In genomic region chr13:62633448-62633847, GRCh38 we compare ENCODE assay signal across 3 cellular contexts.
TF ChIP-seq lines count a peak whose summit lies in the region.

No MANE protein-coding gene starts in this region.

TF ChIP-seq in HepG2, 621 proteins besides CTCF, POLR2A, EP300 and RAD21:
- TF ChIP-seq ZHX1 (CRISPR knock-in tag; IDR thresholded peaks at IDR 0.05; ENCODE audit: low read depth) = no peak
- no peak for TF ChIP-seq RXRA (CRISPR knock-in tag; IDR thresholded peaks at IDR 0.05)
- no peak for TF ChIP-seq KMT2B (CRISPR knock-in tag; IDR thresholded peaks at IDR 0.05)
- TF ChIP-seq HOXD1 (CRISPR knock-in tag; IDR thresholded peaks at IDR 0.05) = no peak
- peak; percentile 55; the same call in 1 of the 2 replicates for TF ChIP-seq MAFF (IDR thresholded peaks at IDR 0.05; ENCODE audit: low read depth, low read length)
- no peak for TF ChIP-seq ZNF234 (CRISPR knock-in tag; conservative IDR thresholded peaks at IDR 0.05)
- TF ChIP-seq NBN (conservative IDR thresholded peaks at IDR 0.05) = no peak
- peak; percentile 31 to 60; a peak in 2 of 4 replicates for TF ChIP-seq MAFK (conservative IDR thresholded peaks at IDR 0.05 in 1 of 2, IDR thresholded peaks at IDR 0.05 in 1 of 2; ENCODE audit: low read length in 2 of 2)

TF ChIP-seq in HCT116, 20 proteins besides CTCF, POLR2A, EP300 and RAD21:
- TF ChIP-seq CEBPB (IDR thresholded peaks at IDR 0.05; ENCODE audit: low read depth) (no peak), SIN3A (IDR thresholded peaks at IDR 0.05; ENCODE audit: low read depth) (no peak), ZBTB33 (IDR thresholded peaks at IDR 0.05; ENCODE audit: extremely low read depth, insufficient replicate concordance, low read length) (no peak), SP1 (IDR thresholded peaks at IDR 0.05; ENCODE audit: low read depth) (no peak), EGR1 (IDR thresholded peaks at IDR 0.05; ENCODE audit: low read depth) (no peak), FOSL1 (IDR thresholded peaks at IDR 0.05; ENCODE audit: low read depth) (no peak), REST (IDR thresholded peaks at IDR 0.05; ENCODE audit: low read depth) (no peak), ZNF274 (IDR thresholded peaks at IDR 0.05; ENCODE audit: low read depth, low read length) (no peak), MAX (IDR thresholded peaks at IDR 0.05) (no peak), ATF3 (IDR thresholded peaks at IDR 0.05) (no peak), SRF (IDR thresholded peaks at IDR 0.05; ENCODE audit: low read depth) (no peak), CBX3 (IDR thresholded peaks at IDR 0.05; ENCODE audit: low read depth) (no peak), EZH2 (IDR thresholded peaks at IDR 0.05) (no peak)

TF ChIP-seq in IMR-90, 13 proteins besides CTCF, POLR2A, EP300 and RAD21:
- TF ChIP-seq CEBPB (IDR thresholded peaks at IDR 0.05; ENCODE audit: low read depth, low read length) (no peak), RCOR1 (IDR thresholded peaks at IDR 0.05; ENCODE audit: insufficient replicate concordance, low read length) (no peak), MAFK (IDR thresholded peaks at IDR 0.05; ENCODE audit: low read depth, low read length) (peak; percentile 50)
TF ChIP-seq in IMR-90: peak in this region for 1.
